In the genomic region with DNA sequence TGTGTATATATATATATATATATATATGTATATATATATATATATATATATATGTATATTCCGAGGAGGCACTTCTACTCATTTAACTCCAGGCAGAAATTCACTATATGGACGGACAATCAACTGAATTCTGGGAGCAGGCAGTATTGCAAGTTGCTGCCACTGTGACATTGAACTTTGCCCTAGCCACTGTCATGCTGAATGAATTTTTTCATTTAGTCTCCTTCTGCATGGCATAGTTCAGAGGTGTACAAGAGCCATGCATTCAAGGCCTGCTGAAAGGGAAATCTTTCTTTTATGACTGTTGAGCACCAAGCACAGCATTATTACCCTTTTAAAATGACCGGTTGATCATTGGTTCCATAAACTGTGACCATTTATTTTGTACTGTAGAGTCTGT, we compare ENCODE assay signal across 21 cellular contexts.
"Had no signal": no experiment of that assay in that cellular context is flagged by ENCODE, and none has a peak within 500 bp of the region (broad histone marks: within the 10 kb centered on the region; RNA-seq: fewer than 3 reads in every experiment).

No MANE protein-coding gene starts in this region.

- H3K4me2 ChIP-seq: hepatocyte had no signal

- H3K36me3 ChIP-seq: heart right ventricle, left lung, ovary, right atrium auricular region, spleen, suprapubic skin, thoracic aorta, tibial artery, upper lobe of right lung had no signal

- ATAC-seq: heart right ventricle; left lung; naive thymus-derived CD4-positive, alpha-beta T cell; natural killer cell treated with Interleukin-12 subunit alpha and Interleukin-12 subunit beta and Interleukin-15 and Interleukin-18, amount 100 ng/mL, for 72 hours; sciatic nerve; stimulated activated effector memory CD8-positive, alpha-beta T cell treated with anti-CD3 and anti-CD28 coated beads, Interleukin-12 subunit alpha, Interleukin-12 subunit beta, amount 100 ng/mL, for 72 hours; upper lobe of right lung had no signal

- H3K27ac ChIP-seq: heart right ventricle, hepatocyte, left lung, ovary, right atrium auricular region, skin epidermis, spleen, suprapubic skin, thoracic aorta, tibial artery, upper lobe of right lung had no signal

- H3K79me2 ChIP-seq: hepatocyte had no signal

- DNase-seq: heart right ventricle; islet precursor cell; left lung; mesendoderm; naive thymus-derived CD4-positive, alpha-beta T cell; ovary; spleen; stimulated activated CD4-positive, alpha-beta T cell treated with anti-CD3 and anti-CD28 coated beads, Interleukin-4, amount 100 ng/mL, for 24 hours; stimulated activated naive CD4-positive, alpha-beta T cell; tibial artery; trophoblast cell; upper lobe of right lung had no signal

- H3K4me3 ChIP-seq: heart right ventricle, hepatocyte, left lung, lung, ovary, right atrium auricular region, skin epidermis, spleen, suprapubic skin, thoracic aorta, tibial artery, upper lobe of right lung had no signal

- H2AFZ ChIP-seq: hepatocyte had no signal

- H3K27me3 ChIP-seq: heart right ventricle, hepatocyte, left lung, ovary, right atrium auricular region, spleen, suprapubic skin, tibial artery, upper lobe of right lung had no signal

- H3K9me3 ChIP-seq: heart right ventricle, left lung, ovary, right atrium auricular region, spleen, suprapubic skin, thoracic aorta, tibial artery, upper lobe of right lung had no signal

- H3K4me1 ChIP-seq: heart right ventricle, left lung, right atrium auricular region, spleen, suprapubic skin, tibial artery, upper lobe of right lung had no signal
